ENCODE assay signal across 25 cellular contexts in the genomic region with DNA sequence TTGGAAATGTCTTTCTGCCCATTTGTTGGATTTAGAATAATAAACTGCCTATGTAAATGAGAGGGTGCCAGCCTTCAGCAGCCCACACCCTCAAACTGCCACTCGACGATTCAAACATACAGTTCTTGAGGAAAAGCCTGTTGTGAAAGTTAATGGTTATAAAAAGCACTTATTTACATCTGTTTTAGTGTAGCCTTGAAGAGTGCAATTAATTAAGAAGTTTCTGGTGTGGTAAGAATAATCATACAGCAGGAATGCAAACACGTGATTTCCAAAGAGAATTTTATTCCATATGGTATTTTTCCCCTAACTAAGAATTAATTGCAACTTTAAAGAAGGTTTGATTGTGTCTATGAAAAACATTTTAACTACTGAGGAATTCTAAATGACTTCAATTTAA.
"Had no signal": no experiment of that assay in that cellular context is flagged by ENCODE, and none has a peak within 500 bp of the region (broad histone marks: within the 10 kb centered on the region; RNA-seq: fewer than 3 reads in every experiment).

No MANE protein-coding gene starts in this region.

- H3K36me3 Mint-ChIP-seq: memory B cell; mesothelial cell of epicardium; naive B cell; natural killer cell treated with Interleukin-12 subunit alpha and Interleukin-12 subunit beta and Interleukin-15 and Interleukin-18, amount 100 ng/mL, for 72 hours; stimulated activated memory B cell treated with anti-CD40 and anti-IgM and Interleukin-4, amounts not matched to agents 10 μg/mL and 1 μg/mL and 100 μg/mL, for 72 hours had no signal

- H3K4me1 ChIP-seq: lower lobe of right lung, psoas muscle, spleen, tibial nerve, upper lobe of left lung had no signal

- H3K4me3 Mint-ChIP-seq: memory B cell; mesothelial cell of epicardium; naive B cell; natural killer cell treated with Interleukin-12 subunit alpha and Interleukin-12 subunit beta and Interleukin-15 and Interleukin-18, amount 100 ng/mL, for 72 hours; neural crest cell; stimulated activated memory B cell treated with anti-CD40 and anti-IgM and Interleukin-4, amounts not matched to agents 10 μg/mL and 1 μg/mL and 100 μg/mL, for 72 hours; stimulated activated naive CD8-positive, alpha-beta T cell treated with anti-CD3 and anti-CD28 coated beads, Interleukin-15, Interleukin-2, amounts not matched to agents 100 ng/mL and 50 ng/mL, for 24 hours had no signal

- H3K27me3 Mint-ChIP-seq: natural killer cell treated with Interleukin-12 subunit alpha and Interleukin-12 subunit beta and Interleukin-15 and Interleukin-18, amount 100 ng/mL, for 72 hours had no signal

- H3K9me3 Mint-ChIP-seq: memory B cell; mesothelial cell of epicardium; neural crest cell; stimulated activated memory B cell treated with anti-CD40 and anti-IgM and Interleukin-4, amounts not matched to agents 10 μg/mL and 1 μg/mL and 100 μg/mL, for 72 hours had no signal

- DNase-seq: dermis blood vessel endothelial cell; effector memory CD4-positive, alpha-beta T cell; left ventricle myocardium superior; lower lobe of right lung; naive B cell; psoas muscle; sigmoid colon; spleen; stimulated activated CD4-positive, alpha-beta T cell treated with anti-CD3 and anti-CD28 coated beads, Interleukin-4, amount 100 ng/mL, for 4 hours; upper lobe of left lung had no signal

- H3K27ac Mint-ChIP-seq: memory B cell; mesothelial cell of epicardium; naive B cell; natural killer cell treated with Interleukin-12 subunit alpha and Interleukin-12 subunit beta and Interleukin-15 and Interleukin-18, amount 100 ng/mL, for 72 hours; stimulated activated memory B cell treated with anti-CD40 and anti-IgM and Interleukin-4, amounts not matched to agents 10 μg/mL and 1 μg/mL and 100 μg/mL, for 72 hours; stimulated activated naive CD8-positive, alpha-beta T cell treated with anti-CD3 and anti-CD28 coated beads, Interleukin-15, Interleukin-2, amounts not matched to agents 100 ng/mL and 50 ng/mL, for 24 hours had no signal

- H3K9me3 ChIP-seq: esophagus muscularis mucosa, lower lobe of right lung, mucosa of descending colon, psoas muscle, sigmoid colon, spleen, thoracic aorta, tibial nerve, upper lobe of left lung had no signal

- H3K4me1 Mint-ChIP-seq: memory B cell; naive B cell; neural crest cell; stimulated activated memory B cell treated with anti-CD40 and anti-IgM and Interleukin-4, amounts not matched to agents 10 μg/mL and 1 μg/mL and 100 μg/mL, for 72 hours had no signal

- H3K27me3 ChIP-seq: esophagus muscularis mucosa, sigmoid colon, spleen, tibial nerve, upper lobe of left lung had no signal

- H3K36me3 ChIP-seq: esophagus muscularis mucosa, lower lobe of right lung, sigmoid colon, spleen, thoracic aorta, tibial nerve, upper lobe of left lung had no signal

- H3K4me3 ChIP-seq: coronary artery, esophagus muscularis mucosa, lower lobe of right lung, mucosa of descending colon, psoas muscle, sigmoid colon, spleen, thoracic aorta, tibial nerve, upper lobe of left lung had no signal

- H3K27ac ChIP-seq: coronary artery, esophagus muscularis mucosa, lower lobe of right lung, psoas muscle, sigmoid colon, spleen, thoracic aorta, tibial nerve, upper lobe of left lung had no signal

- FAIRE-seq: endothelial cell of umbilical vein, frontal cortex, keratinocyte, urothelium cell line had no signal
